ENCODE assay signal across 22 cellular contexts in the genomic region with DNA sequence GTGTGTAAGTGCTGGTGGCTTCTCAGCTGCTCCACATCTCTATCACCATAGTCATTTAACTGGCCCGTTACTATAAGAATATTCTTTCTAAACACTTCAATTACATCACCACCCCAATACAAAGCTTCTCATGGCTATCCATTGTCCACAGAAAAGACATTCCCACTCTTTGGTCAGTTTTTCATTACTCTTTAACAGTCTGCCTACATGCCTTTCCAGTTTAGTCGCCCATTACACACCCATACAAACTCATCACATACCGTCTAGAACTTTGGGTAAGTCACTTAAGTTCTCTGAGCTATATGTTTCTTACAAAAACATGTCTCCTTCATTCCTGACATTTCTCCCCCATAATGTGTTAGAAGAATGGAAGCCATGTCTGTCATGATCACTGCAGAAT.
DNase-seq lines count a peak whose midpoint lies in the region; ATAC-seq and TF ChIP-seq lines count a peak whose summit lies in the region.
"Had no signal": no experiment of that assay in that cellular context is flagged by ENCODE, and none has a peak within 500 bp of the region (broad histone marks: within the 10 kb centered on the region; RNA-seq: fewer than 3 reads in every experiment).

No MANE protein-coding gene starts in this region.

- H2BK5ac ChIP-seq in mesenchymal stem cell (ENCODE audit: low read depth, low read length, poor library complexity, severe bottlenecking): no peak overlapping the region

- 78% methylated on average over 3 of the region's 3 CpGs for WGBS in mesenchymal stem cell

- no peak overlapping the region for H3K9ac ChIP-seq in mesenchymal stem cell (ENCODE audit: low read length)
- H3K9ac ChIP-seq: neural progenitor cell had no signal

- no peak overlapping the region for H2AK5ac ChIP-seq in mesenchymal stem cell (ENCODE audit: low read length, severe bottlenecking)

- no peak overlapping the region for H4K8ac ChIP-seq in mesenchymal stem cell (ENCODE audit: low read length)

- ATAC-seq in stimulated activated naive CD8-positive, alpha-beta T cell treated with anti-CD3 and anti-CD28 coated beads, Interleukin-15, amount 100 ng/mL, for 72 hours: no peak
- no peak for ATAC-seq in HG03045 (IDR thresholded peaks at IDR 0.05; ENCODE audit: unreplicated experiment)
- no peak for ATAC-seq in HG02642 (IDR thresholded peaks at IDR 0.05; ENCODE audit: poor library complexity, unreplicated experiment)
- ATAC-seq: heart left ventricle had no signal

- no peak overlapping the region for H2BK120ac ChIP-seq in mesenchymal stem cell (ENCODE audit: low read depth, low read length)

- no peaks in the 10 kb centered on the region for H3K27me3 ChIP-seq in mesenchymal stem cell (ENCODE audit: control insufficient read depth in 1 of 2, insufficient read depth in 1 of 2, low read length in 2 of 2)
- H3K27me3 ChIP-seq: heart left ventricle, neural progenitor cell had no signal

- no peak overlapping the region for H2AFZ ChIP-seq in mesenchymal stem cell (ENCODE audit: low read depth, low read length)
- H2AFZ ChIP-seq: neural progenitor cell had no signal

- H4K91ac ChIP-seq in mesenchymal stem cell (ENCODE audit: low read length): no peak overlapping the region

- peak overlapping the region; percentile 39 for H3K27ac Mint-ChIP-seq in stimulated activated naive CD8-positive, alpha-beta T cell treated with anti-CD3 and anti-CD28 coated beads, Interleukin-15, Interleukin-2, amounts not matched to agents 100 ng/mL and 50 ng/mL, for 24 hours
- peak overlapping the region in 1 of 2 donors; percentile 44 for H3K27ac Mint-ChIP-seq in stimulated activated naive CD8-positive, alpha-beta T cell treated with anti-CD3 and anti-CD28 coated beads, Interleukin-15, amount 100 ng/mL, for 72 hours
- H3K27ac Mint-ChIP-seq: endodermal cell, neural progenitor cell had no signal

- H3K4me1 ChIP-seq in mesenchymal stem cell (ENCODE audit: control insufficient read depth, insufficient read depth, low read depth, low read length): peaks cover 4% of the 10 kb centered on the region
- H3K4me1 ChIP-seq: neural progenitor cell, prostate gland had no signal

- no peak overlapping the region for H3K23ac ChIP-seq in mesenchymal stem cell (ENCODE audit: low read length in 2 of 2)

- peaks cover 61% of the 10 kb centered on the region for H3K4me1 Mint-ChIP-seq in stimulated activated naive CD8-positive, alpha-beta T cell treated with anti-CD3 and anti-CD28 coated beads, Interleukin-15, Interleukin-2, amounts not matched to agents 100 ng/mL and 50 ng/mL, for 24 hours (ENCODE audit: low read depth)
- peaks cover 51% of the 10 kb centered on the region for H3K4me1 Mint-ChIP-seq in stimulated activated naive CD8-positive, alpha-beta T cell treated with anti-CD3 and anti-CD28 coated beads, Interleukin-15, amount 100 ng/mL, for 72 hours

- in situ Hi-C loops in astrocyte of the spinal cord (cut with HindIII; ENCODE audit: low sequenced_read_pairs): no loop called here

- DNase-seq in stimulated activated naive CD8-positive, alpha-beta T cell treated with anti-CD3 and anti-CD28 coated beads, Interleukin-15, amount 100 ng/mL, for 72 hours: no peak
- peak; percentile 23 for DNase-seq in astrocyte of the spinal cord (ENCODE audit: low read depth, low spot score)
- DNase-seq in mesenchymal stem cell: no peak
- DNase-seq in epidermal melanocyte (ENCODE audit: insufficient read length, low spot score): no peak
- no peak for DNase-seq in stimulated activated CD4-positive, alpha-beta T cell treated with anti-CD3 and anti-CD28 coated beads, Interleukin-1b, Interleukin-23, amount 100 ng/mL, for 48 hours
- DNase-seq: activated CD4-positive, alpha-beta T cell treated with anti-CD3 and anti-CD28 coated beads, Interleukin-2, amount 50 U/mL, for 4 hours; activated gamma-delta T cell treated with Interleukin-2 at 50 U/mL for 16 hours; amniotic stem cell; cortex of kidney; endodermal cell; heart left ventricle; NCI-H1105 treated with DMSO at 0.1 percent for 48 hours; NCI-H2029; NCI-H2227 treated with DMSO at 0.1 percent for 48 hours; NCI-H82; substantia nigra had no signal

- no peak overlapping the region for H3K18ac ChIP-seq in mesenchymal stem cell (ENCODE audit: low read depth in 1 of 2, low read length in 2 of 2)

- no peaks in the 10 kb centered on the region for H3K9me3 ChIP-seq in mesenchymal stem cell (ENCODE audit: control insufficient read depth, low read length)
- H3K9me3 ChIP-seq: heart left ventricle, prostate gland had no signal

- H3K27me3 Mint-ChIP-seq in stimulated activated naive CD8-positive, alpha-beta T cell treated with anti-CD3 and anti-CD28 coated beads, Interleukin-15, Interleukin-2, amounts not matched to agents 100 ng/mL and 50 ng/mL, for 24 hours: no peaks in the 10 kb centered on the region
- H3K27me3 Mint-ChIP-seq in stimulated activated naive CD8-positive, alpha-beta T cell treated with anti-CD3 and anti-CD28 coated beads, Interleukin-15, amount 100 ng/mL, for 72 hours: no peaks in the 10 kb centered on the region

- no peak overlapping the region for H3K4me3 ChIP-seq in astrocyte of the spinal cord (ENCODE audit: low read depth, low read length)
- H3K4me3 ChIP-seq in mesenchymal stem cell (ENCODE audit: insufficient read depth in 1 of 2, low read depth in 1 of 2, low read length in 2 of 2): no peak overlapping the region
- H3K4me3 ChIP-seq: heart left ventricle, neural progenitor cell, prostate gland had no signal

- H3K4me2 ChIP-seq in mesenchymal stem cell (ENCODE audit: low read length, poor library complexity, severe bottlenecking): no peak overlapping the region
- H3K4me2 ChIP-seq: neural progenitor cell had no signal

- H3K4ac ChIP-seq in mesenchymal stem cell (ENCODE audit: low read depth in 1 of 2, low read length in 2 of 2): no peak overlapping the region

- H3K9me3 Mint-ChIP-seq in stimulated activated naive CD8-positive, alpha-beta T cell treated with anti-CD3 and anti-CD28 coated beads, Interleukin-15, Interleukin-2, amounts not matched to agents 100 ng/mL and 50 ng/mL, for 24 hours: peaks cover 7% of the 10 kb centered on the region
- H3K9me3 Mint-ChIP-seq in stimulated activated naive CD8-positive, alpha-beta T cell treated with anti-CD3 and anti-CD28 coated beads, Interleukin-15, amount 100 ng/mL, for 72 hours: peaks cover 9 to 17% of the 10 kb centered on the region in 2 donors
- H3K9me3 Mint-ChIP-seq: neural progenitor cell had no signal

- no peak overlapping the region for H2BK15ac ChIP-seq in mesenchymal stem cell (ENCODE audit: low read depth, poor library complexity, severe bottlenecking)

- no peaks in the 10 kb centered on the region for H3K36me3 ChIP-seq in mesenchymal stem cell (ENCODE audit: control insufficient read depth in 1 of 2, insufficient read depth in 2 of 2, low read depth in 1 of 2, low read length in 2 of 2)
- H3K36me3 ChIP-seq: neural progenitor cell, prostate gland had no signal

- peak overlapping the region; percentile 2 for H3K27ac ChIP-seq in mesenchymal stem cell (ENCODE audit: low read length, poor library complexity, severe bottlenecking)
- H3K27ac ChIP-seq: C4-2B, heart left ventricle, neural progenitor cell, prostate gland had no signal

- no peaks in the 10 kb centered on the region for H3K36me3 Mint-ChIP-seq in stimulated activated naive CD8-positive, alpha-beta T cell treated with anti-CD3 and anti-CD28 coated beads, Interleukin-15, Interleukin-2, amounts not matched to agents 100 ng/mL and 50 ng/mL, for 24 hours (ENCODE audit: low read depth)

- no peaks in the 10 kb centered on the region for H3K79me1 ChIP-seq in mesenchymal stem cell (replicated peaks; ENCODE audit: low read length, poor library complexity, severe bottlenecking)

- no peak for TF ChIP-seq CTCF in astrocyte of the spinal cord (IDR thresholded peaks at IDR 0.05; ENCODE audit: low read depth, low read length)

- H2BK12ac ChIP-seq in mesenchymal stem cell (ENCODE audit: low read length in 2 of 2): no peak overlapping the region

- no peak overlapping the region for H3K4me3 Mint-ChIP-seq in stimulated activated naive CD8-positive, alpha-beta T cell treated with anti-CD3 and anti-CD28 coated beads, Interleukin-15, Interleukin-2, amounts not matched to agents 100 ng/mL and 50 ng/mL, for 24 hours
- no peak overlapping the region for H3K4me3 Mint-ChIP-seq in stimulated activated naive CD8-positive, alpha-beta T cell treated with anti-CD3 and anti-CD28 coated beads, Interleukin-15, amount 100 ng/mL, for 72 hours
- H3K4me3 Mint-ChIP-seq: endodermal cell, neural progenitor cell had no signal

- H3K14ac ChIP-seq in mesenchymal stem cell (ENCODE audit: low read length in 2 of 2): no peak overlapping the region
